ENCODE assay signal across 9 cellular contexts in the genomic region with DNA sequence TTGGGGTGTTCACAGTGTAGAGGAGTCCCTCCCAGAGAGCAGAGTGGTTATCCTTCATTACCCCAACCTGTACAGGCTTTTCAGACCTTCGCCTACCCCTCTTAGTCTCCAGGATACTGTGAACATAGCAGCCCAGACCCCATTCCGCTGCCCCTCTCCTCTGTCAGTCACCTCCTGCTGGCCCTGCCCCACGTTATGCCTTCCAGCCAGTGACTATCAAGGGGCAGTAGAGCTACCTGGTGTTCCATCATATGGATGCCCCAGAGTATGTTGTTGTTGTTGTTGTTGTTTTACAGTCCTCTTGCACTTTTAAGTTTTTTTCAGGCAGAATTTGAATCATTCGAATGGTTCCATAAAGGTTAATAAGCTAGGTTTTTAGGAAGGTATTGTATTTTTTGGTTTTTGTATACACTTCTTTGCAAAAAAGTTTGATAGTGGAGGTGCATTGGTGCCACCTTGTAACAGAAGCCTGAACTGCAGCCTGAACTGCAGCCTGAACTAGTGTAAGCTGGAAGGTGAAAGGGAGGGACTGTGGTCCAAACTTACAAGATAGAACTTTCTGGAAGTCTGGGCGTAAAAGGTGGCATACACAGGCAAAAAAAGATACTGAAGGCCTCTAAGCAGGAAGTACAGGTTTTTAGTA.
DNase-seq lines count a peak whose midpoint lies in the region; ATAC-seq and TF ChIP-seq lines count a peak whose summit lies in the region.
"Had no signal": no experiment of that assay in that cellular context is flagged by ENCODE, and none has a peak within 500 bp of the region (broad histone marks: within the 10 kb centered on the region; RNA-seq: fewer than 3 reads in every experiment).

No MANE protein-coding gene starts in this region.

- no peaks in the 10 kb centered on the region for H3K4me1 ChIP-seq in lower lobe of right lung

- H3K27ac Mint-ChIP-seq in T-helper 17 cell, result no peak overlapping the region

- no peaks in the 10 kb centered on the region for H3K4me1 Mint-ChIP-seq in T-helper 17 cell

- H3K9me3 ChIP-seq in lower lobe of right lung (no peaks in the 10 kb centered on the region), T-helper 17 cell (ENCODE audit: control insufficient read depth, low read length, poor library complexity, severe bottlenecking) (no peaks in the 10 kb centered on the region)
- H3K9me3 ChIP-seq: ovary had no signal

- H3K4me3 Mint-ChIP-seq in T-helper 17 cell, result no peak overlapping the region

- H3K4me3 ChIP-seq in lower lobe of right lung, result no peak overlapping the region
- H3K4me3 ChIP-seq: ovary had no signal

- H3K27me3 ChIP-seq in lower lobe of right lung (ENCODE audit: low read depth), result no peaks in the 10 kb centered on the region
- H3K27me3 ChIP-seq: ovary had no signal

- TF ChIP-seq CTCF in lower lobe of right lung (IDR thresholded peaks at IDR 0.05), result peak; percentile 40

- H3K36me3 ChIP-seq in lower lobe of right lung, result peaks cover 6% of the 10 kb centered on the region
- H3K36me3 ChIP-seq: ovary had no signal

- no peaks in the 10 kb centered on the region for H3K36me3 Mint-ChIP-seq in T-helper 17 cell (ENCODE audit: low read depth)

- H3K27me3 Mint-ChIP-seq in T-helper 17 cell, result no peaks in the 10 kb centered on the region

- intact Hi-C loops in lower lobe of right lung (cut with DNase I), result no loop called here

- H3K27ac ChIP-seq in lower lobe of right lung, result no peak overlapping the region
- H3K27ac ChIP-seq: ovary had no signal

- DNase-seq in NCI-H524 (lab: John Stamatoyannopoulos, UW) (peak; percentile 2 to 7), NCI-H524 treated with DMSO at 0.1 percent for 48 hours (lab: John Stamatoyannopoulos, UW) (no peak), amniotic stem cell (lab: John Stamatoyannopoulos, UW) (peak; percentile 1), lower lobe of right lung (no peak), T-helper 17 cell (no peak)
- no peak for DNase-seq in activated CD4-positive, CD25-positive, alpha-beta regulatory T cell (lab: John Stamatoyannopoulos, UW)

- peak; percentile 60 for ATAC-seq in HG03354 (IDR thresholded peaks at IDR 0.05; ENCODE audit: poor library complexity, severe bottlenecking, unreplicated experiment)
- ATAC-seq in lower lobe of right lung, result no peak
- no peak for ATAC-seq in T-helper 17 cell
- no peak for ATAC-seq in GM21576 (IDR thresholded peaks at IDR 0.05; ENCODE audit: unreplicated experiment)

Comparison
In these comparisons a context has a peak if more than half of its experiments do, and no peak if none do; other contexts are left out.
1. DNase-seq: peak in NCI-H524 (2 of 2) and amniotic stem cell (single experiment); none in NCI-H524 treated with DMSO at 0.1 percent for 48 hours (single experiment), lower lobe of right lung (single experiment), activated CD4-positive, CD25-positive, alpha-beta regulatory T cell (0 of 4) and T-helper 17 cell (0 of 3).